Comparison of ENCODE assay signal across 7 cellular contexts in genomic region chr17:35651467-35651866, GRCh38.
"Had no signal": no experiment of that assay in that cellular context is flagged by ENCODE, and none has a peak within 500 bp of the region (broad histone marks: within the 10 kb centered on the region; RNA-seq: fewer than 3 reads in every experiment).

No MANE protein-coding gene starts in this region.

- H3K9ac ChIP-seq: KMS-11 had no signal

- H3K4me2 ChIP-seq: KMS-11 had no signal

- FAIRE-seq: HTR-8/SVneo had no signal

- DNase-seq: Karpas-422, Kasumi-1, KBM-7, KG1 had no signal

- H3K27ac ChIP-seq: HL-60, KMS-11 had no signal
